ENCODE assay signal across 17 cellular contexts in the genomic region with DNA sequence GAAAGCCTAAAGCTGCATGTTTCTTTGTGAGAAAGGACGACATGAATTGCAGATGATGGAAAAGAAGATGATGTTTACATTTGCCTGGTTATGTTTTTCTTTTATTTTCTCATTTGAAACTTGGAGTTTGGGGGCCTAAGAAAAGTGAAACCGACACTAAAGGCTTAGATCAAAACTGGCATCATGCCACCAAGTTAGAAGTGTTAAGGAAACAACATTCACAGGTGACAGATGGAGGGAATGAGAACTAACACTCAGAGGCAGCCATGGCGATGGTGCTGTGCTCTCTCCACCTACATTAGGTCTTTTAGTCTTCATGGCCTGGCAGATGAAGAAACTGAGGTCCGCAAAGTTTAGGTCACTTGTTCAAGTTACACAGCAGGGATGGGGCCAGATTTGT.
"Had no signal": no experiment of that assay in that cellular context is flagged by ENCODE, and none has a peak within 500 bp of the region (broad histone marks: within the 10 kb centered on the region; RNA-seq: fewer than 3 reads in every experiment).

No MANE protein-coding gene starts in this region.

- H3K4me2 ChIP-seq: smooth muscle cell had no signal

- H3K9me3 ChIP-seq: ascending aorta, neutrophil, right lobe of liver, testis had no signal

- H3K36me3 ChIP-seq: ascending aorta, neutrophil, right lobe of liver had no signal

- H2AFZ ChIP-seq: parathyroid adenoma had no signal

- H3K79me2 ChIP-seq: parathyroid adenoma had no signal

- H3K27ac ChIP-seq: ascending aorta, neutrophil, parathyroid adenoma, right lobe of liver, testis had no signal

- ATAC-seq: activated CD4-positive, alpha-beta T cell treated with anti-CD3 and anti-CD28 coated beads for 36 hours; left lobe of liver; natural killer cell treated with Interleukin-12 subunit alpha and Interleukin-12 subunit beta and Interleukin-15 and Interleukin-18, amount 100 ng/mL, for 72 hours; right lobe of liver; stimulated activated effector memory CD8-positive, alpha-beta T cell treated with anti-CD3 and anti-CD28 coated beads, Interleukin-12 subunit alpha, Interleukin-12 subunit beta, amount 100 ng/mL, for 72 hours; WTC11 had no signal

- H3K4me1 ChIP-seq: ascending aorta, parathyroid adenoma, right lobe of liver, testis had no signal

- DNase-seq: activated CD4-positive, alpha-beta T cell treated with anti-CD3 and anti-CD28 coated beads for 36 hours; activated CD4-positive, alpha-beta T cell treated with anti-CD3 and anti-CD28 coated beads, Interleukin-2, amount 50 U/mL, for 48 hours; activated gamma-delta T cell; cerebellar nuclear complex; cortex of kidney; right lobe of liver; stimulated activated CD4-positive, alpha-beta T cell treated with anti-CD3 and anti-CD28 coated beads, Interleukin-4, amount 100 ng/mL, for 24 hours; testis had no signal

- H3K4me3 ChIP-seq: ascending aorta, lung, right lobe of liver, smooth muscle cell, testis had no signal
